Comparison of ENCODE assay signal across 1 cellular context in the genomic region with DNA sequence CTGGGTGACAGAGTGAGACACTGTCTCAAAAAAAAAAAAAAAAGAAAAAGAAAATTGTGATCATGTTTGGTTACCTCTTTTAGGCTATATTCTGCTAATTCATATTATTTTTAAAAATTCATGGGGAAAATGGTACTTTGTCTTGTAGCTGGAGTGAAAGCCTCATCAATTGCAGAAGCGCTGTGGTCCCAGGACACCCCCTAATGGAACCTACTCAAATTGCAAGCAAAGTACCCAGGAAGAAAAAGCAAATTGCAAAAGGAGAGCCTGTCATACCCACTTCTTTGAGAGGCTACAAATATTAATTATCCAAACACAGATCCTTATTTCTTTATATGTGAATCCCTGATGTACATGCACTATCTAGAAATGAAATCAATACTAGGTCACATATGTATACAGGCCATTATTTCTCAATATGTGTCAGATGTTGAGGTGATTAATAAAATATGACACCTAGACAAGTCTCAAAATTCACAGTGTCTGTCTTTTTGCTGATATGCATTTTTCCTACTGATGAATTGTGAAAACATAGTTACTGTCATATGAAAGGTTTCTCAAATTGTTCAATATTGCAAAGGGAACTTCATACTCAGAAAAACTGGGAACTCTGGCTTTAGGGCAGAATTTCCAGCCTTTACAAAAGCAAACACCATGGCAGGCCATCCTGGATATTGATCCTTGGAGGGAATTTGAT.
TF ChIP-seq lines count a peak whose summit lies in the region.

No MANE protein-coding gene starts in this region.

TF ChIP-seq in HCT116, 20 proteins besides CTCF, POLR2A, EP300 and RAD21 (continued from another document):
- TF ChIP-seq, protein P1, sequence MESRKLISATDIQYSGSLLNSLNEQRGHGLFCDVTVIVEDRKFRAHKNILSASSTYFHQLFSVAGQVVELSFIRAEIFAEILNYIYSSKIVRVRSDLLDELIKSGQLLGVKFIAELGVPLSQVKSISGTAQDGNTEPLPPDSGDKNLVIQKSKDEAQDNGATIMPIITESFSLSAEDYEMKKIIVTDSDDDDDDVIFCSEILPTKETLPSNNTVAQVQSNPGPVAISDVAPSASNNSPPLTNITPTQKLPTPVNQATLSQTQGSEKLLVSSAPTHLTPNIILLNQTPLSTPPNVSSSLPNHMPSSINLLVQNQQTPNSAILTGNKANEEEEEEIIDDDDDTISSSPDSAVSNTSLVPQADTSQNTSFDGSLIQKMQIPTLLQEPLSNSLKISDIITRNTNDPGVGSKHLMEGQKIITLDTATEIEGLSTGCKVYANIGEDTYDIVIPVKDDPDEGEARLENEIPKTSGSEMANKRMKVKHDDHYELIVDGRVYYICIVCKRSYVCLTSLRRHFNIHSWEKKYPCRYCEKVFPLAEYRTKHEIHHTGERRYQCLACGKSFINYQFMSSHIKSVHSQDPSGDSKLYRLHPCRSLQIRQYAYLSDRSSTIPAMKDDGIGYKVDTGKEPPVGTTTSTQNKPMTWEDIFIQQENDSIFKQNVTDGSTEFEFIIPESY (IDR thresholded peaks at IDR 0.05; ENCODE audit: extremely low read depth, insufficient replicate concordance, low read length) = no peak
- TF ChIP-seq JUND (IDR thresholded peaks at IDR 0.05) = no peak
